1 cellular context compared by ENCODE assay signal in the genomic region with DNA sequence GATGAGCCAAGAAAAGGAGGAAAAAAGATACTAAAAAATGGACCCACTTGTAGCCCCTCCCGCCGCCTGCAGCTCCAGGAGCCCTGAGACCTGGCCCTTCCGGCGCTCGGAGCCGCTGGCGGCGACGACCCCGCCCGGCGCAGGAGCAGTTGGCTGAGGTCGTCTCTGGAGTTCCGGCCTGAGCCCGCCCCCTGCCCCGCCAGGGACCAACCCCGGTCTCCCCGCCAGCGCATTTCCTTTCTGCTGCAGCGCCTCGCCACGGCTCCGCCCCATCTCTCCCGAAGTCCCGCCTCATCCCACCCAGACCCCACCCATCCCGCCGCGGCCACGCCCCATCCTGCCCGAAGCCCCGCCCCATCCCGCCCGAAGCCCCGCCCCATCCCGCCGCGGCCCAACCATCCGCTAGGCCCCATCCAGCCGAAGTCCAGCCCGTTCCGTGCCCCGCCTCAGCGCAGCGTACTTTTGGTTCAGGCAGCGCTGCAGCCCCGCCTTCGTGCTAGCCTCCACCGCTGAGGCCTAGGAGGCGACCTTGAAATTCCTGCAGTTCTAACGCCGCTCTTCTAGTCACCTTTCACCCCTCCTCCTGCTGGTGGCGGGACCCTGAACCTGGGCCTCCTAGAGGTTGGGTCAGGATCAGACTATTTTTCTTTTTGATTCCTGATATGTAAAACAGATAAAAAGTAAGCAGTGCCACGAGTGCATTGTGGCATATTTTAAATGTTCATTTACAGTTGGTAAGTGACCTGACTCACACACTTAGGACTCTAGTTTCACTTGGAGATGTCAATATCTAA.
TF ChIP-seq lines count a peak whose summit lies in the region.

A gene with protein sequence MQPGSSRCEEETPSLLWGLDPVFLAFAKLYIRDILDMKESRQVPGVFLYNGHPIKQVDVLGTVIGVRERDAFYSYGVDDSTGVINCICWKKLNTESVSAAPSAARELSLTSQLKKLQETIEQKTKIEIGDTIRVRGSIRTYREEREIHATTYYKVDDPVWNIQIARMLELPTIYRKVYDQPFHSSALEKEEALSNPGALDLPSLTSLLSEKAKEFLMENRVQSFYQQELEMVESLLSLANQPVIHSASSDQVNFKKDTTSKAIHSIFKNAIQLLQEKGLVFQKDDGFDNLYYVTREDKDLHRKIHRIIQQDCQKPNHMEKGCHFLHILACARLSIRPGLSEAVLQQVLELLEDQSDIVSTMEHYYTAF (minus strand): TSS at position 132 of the 794 bp plus-strand sequence. CDS start 590 bp downstream, outside the sequence.

TF ChIP-seq in HepG2, 621 proteins besides CTCF, POLR2A, EP300 and RAD21 (continued from another document and continues in another):
- no peak for TF ChIP-seq PRPF4 (IDR thresholded peaks at IDR 0.05; ENCODE audit: low read depth, low read length, poor library complexity, severe bottlenecking)
- TF ChIP-seq, protein P1, sequence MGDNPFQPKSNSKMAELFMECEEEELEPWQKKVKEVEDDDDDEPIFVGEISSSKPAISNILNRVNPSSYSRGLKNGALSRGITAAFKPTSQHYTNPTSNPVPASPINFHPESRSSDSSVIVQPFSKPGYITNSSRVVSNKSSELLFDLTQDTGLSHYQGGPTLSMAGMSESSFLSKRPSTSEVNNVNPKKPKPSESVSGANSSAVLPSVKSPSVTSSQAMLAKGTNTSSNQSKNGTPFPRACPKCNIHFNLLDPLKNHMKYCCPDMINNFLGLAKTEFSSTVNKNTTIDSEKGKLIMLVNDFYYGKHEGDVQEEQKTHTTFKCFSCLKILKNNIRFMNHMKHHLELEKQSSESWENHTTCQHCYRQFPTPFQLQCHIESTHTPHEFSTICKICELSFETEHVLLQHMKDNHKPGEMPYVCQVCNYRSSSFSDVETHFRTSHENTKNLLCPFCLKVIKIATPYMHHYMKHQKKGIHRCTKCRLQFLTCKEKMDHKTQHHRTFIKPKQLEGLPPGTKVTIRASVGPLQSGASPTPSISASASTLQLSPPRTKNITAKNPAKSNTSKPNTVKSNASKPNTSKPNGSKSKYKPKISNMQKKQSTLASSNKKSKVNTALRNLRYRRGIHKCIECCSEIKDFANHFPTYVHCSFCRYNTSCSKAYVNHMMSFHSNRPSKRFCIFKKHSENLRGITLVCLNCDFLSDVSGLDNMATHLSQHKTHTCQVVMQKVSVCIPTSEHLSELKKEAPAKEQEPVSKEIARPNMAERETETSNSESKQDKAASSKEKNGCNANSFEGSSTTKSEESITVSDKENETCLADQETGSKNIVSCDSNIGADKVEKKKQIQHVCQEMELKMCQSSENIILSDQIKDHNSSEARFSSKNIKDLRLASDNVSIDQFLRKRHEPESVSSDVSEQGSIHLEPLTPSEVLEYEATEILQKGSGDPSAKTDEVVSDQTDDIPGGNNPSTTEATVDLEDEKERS (CRISPR knock-in tag; IDR thresholded peaks at IDR 0.05) = no peak
- no peak for TF ChIP-seq JDP2 (CRISPR knock-in tag; IDR thresholded peaks at IDR 0.05; ENCODE audit: borderline replicate concordance)
- TF ChIP-seq, protein P2, sequence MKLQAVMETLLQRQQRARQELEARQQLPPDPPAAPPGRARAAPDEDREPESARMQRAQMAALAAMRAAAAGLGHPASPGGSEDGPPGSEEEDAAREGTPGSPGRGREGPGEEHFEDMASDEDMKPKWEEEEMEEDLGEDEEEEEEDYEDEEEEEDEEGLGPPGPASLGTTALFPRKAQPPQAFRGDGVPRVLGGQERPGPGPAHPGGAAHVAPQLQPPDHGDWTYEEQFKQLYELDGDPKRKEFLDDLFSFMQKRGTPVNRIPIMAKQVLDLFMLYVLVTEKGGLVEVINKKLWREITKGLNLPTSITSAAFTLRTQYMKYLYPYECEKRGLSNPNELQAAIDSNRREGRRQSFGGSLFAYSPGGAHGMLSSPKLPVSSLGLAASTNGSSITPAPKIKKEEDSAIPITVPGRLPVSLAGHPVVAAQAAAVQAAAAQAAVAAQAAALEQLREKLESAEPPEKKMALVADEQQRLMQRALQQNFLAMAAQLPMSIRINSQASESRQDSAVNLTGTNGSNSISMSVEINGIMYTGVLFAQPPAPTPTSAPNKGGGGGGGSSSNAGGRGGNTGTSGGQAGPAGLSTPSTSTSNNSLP (IDR thresholded peaks at IDR 0.05; ENCODE audit: low read depth, low read length) = peak; percentile 80
- no peak for TF ChIP-seq ZNF850 (CRISPR knock-in tag; conservative IDR thresholded peaks at IDR 0.05)
- TF ChIP-seq, protein P3, sequence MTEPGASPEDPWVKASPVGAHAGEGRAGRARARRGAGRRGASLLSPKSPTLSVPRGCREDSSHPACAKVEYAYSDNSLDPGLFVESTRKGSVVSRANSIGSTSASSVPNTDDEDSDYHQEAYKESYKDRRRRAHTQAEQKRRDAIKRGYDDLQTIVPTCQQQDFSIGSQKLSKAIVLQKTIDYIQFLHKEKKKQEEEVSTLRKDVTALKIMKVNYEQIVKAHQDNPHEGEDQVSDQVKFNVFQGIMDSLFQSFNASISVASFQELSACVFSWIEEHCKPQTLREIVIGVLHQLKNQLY (CRISPR knock-in tag; IDR thresholded peaks at IDR 0.05) = peak; percentile 74
- TF ChIP-seq ADNP (CRISPR knock-in tag; IDR thresholded peaks at IDR 0.05) = peak; percentile 71; the same call in 1 of the 2 replicates
- TF ChIP-seq, protein P4, sequence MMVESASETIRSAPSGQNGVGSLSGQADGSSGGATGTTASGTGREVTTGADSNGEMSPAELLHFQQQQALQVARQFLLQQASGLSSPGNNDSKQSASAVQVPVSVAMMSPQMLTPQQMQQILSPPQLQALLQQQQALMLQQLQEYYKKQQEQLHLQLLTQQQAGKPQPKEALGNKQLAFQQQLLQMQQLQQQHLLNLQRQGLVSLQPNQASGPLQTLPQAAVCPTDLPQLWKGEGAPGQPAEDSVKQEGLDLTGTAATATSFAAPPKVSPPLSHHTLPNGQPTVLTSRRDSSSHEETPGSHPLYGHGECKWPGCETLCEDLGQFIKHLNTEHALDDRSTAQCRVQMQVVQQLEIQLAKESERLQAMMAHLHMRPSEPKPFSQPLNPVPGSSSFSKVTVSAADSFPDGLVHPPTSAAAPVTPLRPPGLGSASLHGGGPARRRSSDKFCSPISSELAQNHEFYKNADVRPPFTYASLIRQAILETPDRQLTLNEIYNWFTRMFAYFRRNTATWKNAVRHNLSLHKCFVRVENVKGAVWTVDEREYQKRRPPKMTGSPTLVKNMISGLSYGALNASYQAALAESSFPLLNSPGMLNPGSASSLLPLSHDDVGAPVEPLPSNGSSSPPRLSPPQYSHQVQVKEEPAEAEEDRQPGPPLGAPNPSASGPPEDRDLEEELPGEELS (CRISPR knock-in tag; IDR thresholded peaks at IDR 0.05) = peak; percentile 65
- TF ChIP-seq, protein P5, sequence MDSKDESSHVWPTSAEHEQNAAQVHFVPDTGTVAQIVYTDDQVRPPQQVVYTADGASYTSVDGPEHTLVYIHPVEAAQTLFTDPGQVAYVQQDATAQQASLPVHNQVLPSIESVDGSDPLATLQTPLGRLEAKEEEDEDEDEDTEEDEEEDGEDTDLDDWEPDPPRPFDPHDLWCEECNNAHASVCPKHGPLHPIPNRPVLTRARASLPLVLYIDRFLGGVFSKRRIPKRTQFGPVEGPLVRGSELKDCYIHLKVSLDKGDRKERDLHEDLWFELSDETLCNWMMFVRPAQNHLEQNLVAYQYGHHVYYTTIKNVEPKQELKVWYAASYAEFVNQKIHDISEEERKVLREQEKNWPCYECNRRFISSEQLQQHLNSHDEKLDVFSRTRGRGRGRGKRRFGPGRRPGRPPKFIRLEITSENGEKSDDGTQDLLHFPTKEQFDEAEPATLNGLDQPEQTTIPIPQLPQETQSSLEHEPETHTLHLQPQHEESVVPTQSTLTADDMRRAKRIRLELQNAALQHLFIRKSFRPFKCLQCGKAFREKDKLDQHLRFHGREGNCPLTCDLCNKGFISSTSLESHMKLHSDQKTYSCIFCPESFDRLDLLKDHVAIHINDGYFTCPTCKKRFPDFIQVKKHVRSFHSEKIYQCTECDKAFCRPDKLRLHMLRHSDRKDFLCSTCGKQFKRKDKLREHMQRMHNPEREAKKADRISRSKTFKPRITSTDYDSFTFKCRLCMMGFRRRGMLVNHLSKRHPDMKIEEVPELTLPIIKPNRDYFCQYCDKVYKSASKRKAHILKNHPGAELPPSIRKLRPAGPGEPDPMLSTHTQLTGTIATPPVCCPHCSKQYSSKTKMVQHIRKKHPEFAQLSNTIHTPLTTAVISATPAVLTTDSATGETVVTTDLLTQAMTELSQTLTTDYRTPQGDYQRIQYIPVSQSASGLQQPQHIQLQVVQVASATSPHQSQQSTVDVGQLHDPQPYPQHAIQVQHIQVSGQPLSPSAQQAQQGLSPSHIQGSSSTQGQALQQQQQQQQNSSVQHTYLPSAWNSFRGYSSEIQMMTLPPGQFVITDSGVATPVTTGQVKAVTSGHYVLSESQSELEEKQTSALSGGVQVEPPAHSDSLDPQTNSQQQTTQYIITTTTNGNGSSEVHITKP (CRISPR knock-in tag; IDR thresholded peaks at IDR 0.05; ENCODE audit: low read depth) = peak; percentile 85; the same call in 1 of the 2 replicates
- no peak for TF ChIP-seq HDAC6 (IDR thresholded peaks at IDR 0.05; ENCODE audit: low read depth, low read length)
- TF ChIP-seq MATR3 (CRISPR knock-in tag; IDR thresholded peaks at IDR 0.05) = no peak
- no peak for TF ChIP-seq SETDB1 (CRISPR knock-in tag; IDR thresholded peaks at IDR 0.05; ENCODE audit: borderline replicate concordance)
- TF ChIP-seq RBFOX2 (IDR thresholded peaks at IDR 0.05; ENCODE audit: low read depth, low read length) = peak; percentile 87
- no peak for TF ChIP-seq ZNF326 (CRISPR knock-in tag; IDR thresholded peaks at IDR 0.05; ENCODE audit: borderline replicate concordance)
- no peak for TF ChIP-seq ZNF143 (CRISPR knock-in tag; IDR thresholded peaks at IDR 0.05)
- TF ChIP-seq RFX5 (IDR thresholded peaks at IDR 0.05; ENCODE audit: low read depth, low read length) = no peak
- TF ChIP-seq, protein P6, sequence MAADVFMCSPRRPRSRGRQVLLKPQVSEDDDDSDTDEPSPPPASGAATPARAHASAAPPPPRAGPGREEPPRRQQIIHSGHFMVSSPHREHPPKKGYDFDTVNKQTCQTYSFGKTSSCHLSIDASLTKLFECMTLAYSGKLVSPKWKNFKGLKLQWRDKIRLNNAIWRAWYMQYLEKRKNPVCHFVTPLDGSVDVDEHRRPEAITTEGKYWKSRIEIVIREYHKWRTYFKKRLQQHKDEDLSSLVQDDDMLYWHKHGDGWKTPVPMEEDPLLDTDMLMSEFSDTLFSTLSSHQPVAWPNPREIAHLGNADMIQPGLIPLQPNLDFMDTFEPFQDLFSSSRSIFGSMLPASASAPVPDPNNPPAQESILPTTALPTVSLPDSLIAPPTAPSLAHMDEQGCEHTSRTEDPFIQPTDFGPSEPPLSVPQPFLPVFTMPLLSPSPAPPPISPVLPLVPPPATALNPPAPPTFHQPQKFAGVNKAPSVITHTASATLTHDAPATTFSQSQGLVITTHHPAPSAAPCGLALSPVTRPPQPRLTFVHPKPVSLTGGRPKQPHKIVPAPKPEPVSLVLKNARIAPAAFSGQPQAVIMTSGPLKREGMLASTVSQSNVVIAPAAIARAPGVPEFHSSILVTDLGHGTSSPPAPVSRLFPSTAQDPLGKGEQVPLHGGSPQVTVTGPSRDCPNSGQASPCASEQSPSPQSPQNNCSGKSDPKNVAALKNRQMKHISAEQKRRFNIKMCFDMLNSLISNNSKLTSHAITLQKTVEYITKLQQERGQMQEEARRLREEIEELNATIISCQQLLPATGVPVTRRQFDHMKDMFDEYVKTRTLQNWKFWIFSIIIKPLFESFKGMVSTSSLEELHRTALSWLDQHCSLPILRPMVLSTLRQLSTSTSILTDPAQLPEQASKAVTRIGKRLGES (CRISPR knock-in tag; IDR thresholded peaks at IDR 0.05; ENCODE audit: borderline replicate concordance) = no peak
- TF ChIP-seq, protein P7, sequence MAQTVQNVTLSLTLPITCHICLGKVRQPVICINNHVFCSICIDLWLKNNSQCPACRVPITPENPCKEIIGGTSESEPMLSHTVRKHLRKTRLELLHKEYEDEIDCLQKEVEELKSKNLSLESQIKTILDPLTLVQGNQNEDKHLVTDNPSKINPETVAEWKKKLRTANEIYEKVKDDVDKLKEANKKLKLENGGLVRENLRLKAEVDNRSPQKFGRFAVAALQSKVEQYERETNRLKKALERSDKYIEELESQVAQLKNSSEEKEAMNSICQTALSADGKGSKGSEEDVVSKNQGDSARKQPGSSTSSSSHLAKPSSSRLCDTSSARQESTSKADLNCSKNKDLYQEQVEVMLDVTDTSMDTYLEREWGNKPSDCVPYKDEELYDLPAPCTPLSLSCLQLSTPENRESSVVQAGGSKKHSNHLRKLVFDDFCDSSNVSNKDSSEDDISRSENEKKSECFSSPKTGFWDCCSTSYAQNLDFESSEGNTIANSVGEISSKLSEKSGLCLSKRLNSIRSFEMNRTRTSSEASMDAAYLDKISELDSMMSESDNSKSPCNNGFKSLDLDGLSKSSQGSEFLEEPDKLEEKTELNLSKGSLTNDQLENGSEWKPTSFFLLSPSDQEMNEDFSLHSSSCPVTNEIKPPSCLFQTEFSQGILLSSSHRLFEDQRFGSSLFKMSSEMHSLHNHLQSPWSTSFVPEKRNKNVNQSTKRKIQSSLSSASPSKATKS (CRISPR knock-in tag; IDR thresholded peaks at IDR 0.05) = no peak
- TF ChIP-seq, protein P8, sequence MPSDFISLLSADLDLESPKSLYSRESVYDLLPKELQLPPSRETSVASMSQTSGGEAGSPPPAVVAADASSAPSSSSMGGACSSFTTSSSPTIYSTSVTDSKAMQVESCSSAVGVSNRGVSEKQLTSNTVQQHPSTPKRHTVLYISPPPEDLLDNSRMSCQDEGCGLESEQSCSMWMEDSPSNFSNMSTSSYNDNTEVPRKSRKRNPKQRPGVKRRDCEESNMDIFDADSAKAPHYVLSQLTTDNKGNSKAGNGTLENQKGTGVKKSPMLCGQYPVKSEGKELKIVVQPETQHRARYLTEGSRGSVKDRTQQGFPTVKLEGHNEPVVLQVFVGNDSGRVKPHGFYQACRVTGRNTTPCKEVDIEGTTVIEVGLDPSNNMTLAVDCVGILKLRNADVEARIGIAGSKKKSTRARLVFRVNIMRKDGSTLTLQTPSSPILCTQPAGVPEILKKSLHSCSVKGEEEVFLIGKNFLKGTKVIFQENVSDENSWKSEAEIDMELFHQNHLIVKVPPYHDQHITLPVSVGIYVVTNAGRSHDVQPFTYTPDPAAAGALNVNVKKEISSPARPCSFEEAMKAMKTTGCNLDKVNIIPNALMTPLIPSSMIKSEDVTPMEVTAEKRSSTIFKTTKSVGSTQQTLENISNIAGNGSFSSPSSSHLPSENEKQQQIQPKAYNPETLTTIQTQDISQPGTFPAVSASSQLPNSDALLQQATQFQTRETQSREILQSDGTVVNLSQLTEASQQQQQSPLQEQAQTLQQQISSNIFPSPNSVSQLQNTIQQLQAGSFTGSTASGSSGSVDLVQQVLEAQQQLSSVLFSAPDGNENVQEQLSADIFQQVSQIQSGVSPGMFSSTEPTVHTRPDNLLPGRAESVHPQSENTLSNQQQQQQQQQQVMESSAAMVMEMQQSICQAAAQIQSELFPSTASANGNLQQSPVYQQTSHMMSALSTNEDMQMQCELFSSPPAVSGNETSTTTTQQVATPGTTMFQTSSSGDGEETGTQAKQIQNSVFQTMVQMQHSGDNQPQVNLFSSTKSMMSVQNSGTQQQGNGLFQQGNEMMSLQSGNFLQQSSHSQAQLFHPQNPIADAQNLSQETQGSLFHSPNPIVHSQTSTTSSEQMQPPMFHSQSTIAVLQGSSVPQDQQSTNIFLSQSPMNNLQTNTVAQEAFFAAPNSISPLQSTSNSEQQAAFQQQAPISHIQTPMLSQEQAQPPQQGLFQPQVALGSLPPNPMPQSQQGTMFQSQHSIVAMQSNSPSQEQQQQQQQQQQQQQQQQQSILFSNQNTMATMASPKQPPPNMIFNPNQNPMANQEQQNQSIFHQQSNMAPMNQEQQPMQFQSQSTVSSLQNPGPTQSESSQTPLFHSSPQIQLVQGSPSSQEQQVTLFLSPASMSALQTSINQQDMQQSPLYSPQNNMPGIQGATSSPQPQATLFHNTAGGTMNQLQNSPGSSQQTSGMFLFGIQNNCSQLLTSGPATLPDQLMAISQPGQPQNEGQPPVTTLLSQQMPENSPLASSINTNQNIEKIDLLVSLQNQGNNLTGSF (CRISPR knock-in tag; IDR thresholded peaks at IDR 0.05) = no peak
- no peak for TF ChIP-seq XBP1 (CRISPR knock-in tag; IDR thresholded peaks at IDR 0.05)
- no peak for TF ChIP-seq TCF7L2 (IDR thresholded peaks at IDR 0.05; ENCODE audit: low read depth, low read length)
- no peak for TF ChIP-seq SYNCRIP (IDR thresholded peaks at IDR 0.05; ENCODE audit: insufficient read depth, low read depth, low read length)
- TF ChIP-seq CEBPG (CRISPR knock-in tag; IDR thresholded peaks at IDR 0.05) = peak; percentile 24; the same call in 1 of the 2 replicates
- no peak for TF ChIP-seq ZNF563 (CRISPR knock-in tag; IDR thresholded peaks at IDR 0.05)
